Comparison of ENCODE assay signal across 12 cellular contexts in the genomic region with DNA sequence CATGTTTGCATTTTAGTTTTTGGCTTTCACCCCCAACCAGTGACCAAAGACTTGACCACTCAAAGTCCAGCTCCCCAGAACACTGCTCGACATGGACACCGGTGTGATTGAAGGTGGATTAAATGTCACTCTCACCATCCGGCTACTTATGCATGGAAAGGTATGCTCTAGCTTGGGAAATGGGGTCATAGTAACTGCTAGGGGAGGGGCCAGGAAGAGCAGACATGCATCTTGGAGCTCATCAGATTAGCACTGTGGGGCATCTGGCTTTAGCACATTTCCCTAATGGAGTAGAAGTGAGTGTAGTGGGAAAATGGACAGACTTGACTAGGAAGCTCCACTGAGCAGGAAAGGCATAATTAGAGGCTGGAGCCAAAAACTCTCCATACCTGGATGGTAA. TPM values are rescaled to one million over a fixed set of nuclear protein-coding genes. Genes with fewer than 3 reads are reported as not detected.
DNase-seq lines count a peak whose midpoint lies in the region; TF ChIP-seq lines count a peak whose summit lies in the region.
"Had no signal": no experiment of that assay in that cellular context is flagged by ENCODE, and none has a peak within 500 bp of the region (broad histone marks: within the 10 kb centered on the region; RNA-seq: fewer than 3 reads in every experiment).

No MANE protein-coding gene starts in this region.

- no peaks in the 10 kb centered on the region for H3K9me3 ChIP-seq in OCI-LY7 (ENCODE audit: low read length)

- H3K9me2 ChIP-seq in OCI-LY7 (ENCODE audit: insufficient read depth, low read length): no peaks in the 10 kb centered on the region

- H3K27ac ChIP-seq in OCI-LY7 (ENCODE audit: low read depth, low read length, poor library complexity, severe bottlenecking) (no peak overlapping the region), coronary artery (no peak overlapping the region)

- DNase-seq in T-helper 2 cell treated with Interferon-gamma antibody and Interleukin-4, amounts not matched to agents 5 μg/mL and 100 μg/mL, for 36 hours (ENCODE audit: low spot score): no peak
- DNase-seq in T-helper 2 cell (no peak), OCI-LY7 (ENCODE audit: low spot score) (no peak), coronary artery (ENCODE audit: low spot score) (peak; percentile 22), osteocyte (ENCODE audit: extremely low spot score, unreplicated experiment) (no peak), NCI-H2171 treated with DMSO at 0.1 percent for 48 hours (lab: John Stamatoyannopoulos, UW) (no peak), NK-92 (lab: John Stamatoyannopoulos, UW; ENCODE audit: unreplicated experiment) (no peak), NCI-H2029 (lab: John Stamatoyannopoulos, UW) (no peak)
- DNase-seq: cortex of kidney, NCI-H1436 had no signal

- H3K9me3 Mint-ChIP-seq in T-helper 2 cell treated with Interferon-gamma antibody and Interleukin-4, amounts not matched to agents 5 μg/mL and 100 μg/mL, for 36 hours: no peaks in the 10 kb centered on the region
- no peaks in the 10 kb centered on the region for H3K9me3 Mint-ChIP-seq in osteocyte (ENCODE audit: unreplicated experiment)

- CTCF ChIA-PET in OCI-LY7 (lab: Charles Lee; ENCODE audit: unreplicated experiment): interaction anchor here (0.9 kb wide), 1 partner anchor 22 kb away, joined by 3 read pairs; no protein-coding TSS in a partner anchor

- no peak overlapping the region for H2AFZ ChIP-seq in OCI-LY7 (ENCODE audit: low read length)

- peaks cover 75% of the 10 kb centered on the region for H3K36me3 ChIP-seq in OCI-LY7 (ENCODE audit: insufficient read depth, low read length)

- H3K4me3 ChIP-seq in OCI-LY7 (ENCODE audit: low read depth, low read length, poor library complexity, severe bottlenecking): peak overlapping the region; percentile 96
- peak overlapping the region; percentile 92 for H3K4me3 ChIP-seq in coronary artery

- no peaks in the 10 kb centered on the region for H3K27me3 Mint-ChIP-seq in T-helper 2 cell treated with Interferon-gamma antibody and Interleukin-4, amounts not matched to agents 5 μg/mL and 100 μg/mL, for 36 hours (ENCODE audit: low read depth)
- no peaks in the 10 kb centered on the region for H3K27me3 Mint-ChIP-seq in osteocyte (ENCODE audit: unreplicated experiment)

- H4K20me1 ChIP-seq in OCI-LY7 (ENCODE audit: insufficient read depth, low read length): peaks cover 37% of the 10 kb centered on the region

- H3K27ac Mint-ChIP-seq in T-helper 2 cell treated with Interferon-gamma antibody and Interleukin-4, amounts not matched to agents 5 μg/mL and 100 μg/mL, for 36 hours: peak overlapping the region; percentile 21
- peak overlapping the region; percentile 45 for H3K27ac Mint-ChIP-seq in osteocyte (ENCODE audit: unreplicated experiment)

- TF ChIP-seq CTCF in OCI-LY7 (conservative IDR thresholded peaks at IDR 0.05; ENCODE audit: low read length) (no peak), coronary artery (IDR thresholded peaks at IDR 0.05) (no peak), osteocyte (IDR thresholded peaks at IDR 0.05) (no peak)

- H3K79me2 ChIP-seq in OCI-LY7 (ENCODE audit: insufficient read depth, low read depth, low read length): peaks cover 73% of the 10 kb centered on the region

- peaks cover 25% of the 10 kb centered on the region for H3K4me1 Mint-ChIP-seq in T-helper 2 cell treated with Interferon-gamma antibody and Interleukin-4, amounts not matched to agents 5 μg/mL and 100 μg/mL, for 36 hours (ENCODE audit: low read depth)
- peaks cover 23% of the 10 kb centered on the region for H3K4me1 Mint-ChIP-seq in osteocyte (ENCODE audit: unreplicated experiment)

- H3K4me3 Mint-ChIP-seq in T-helper 2 cell treated with Interferon-gamma antibody and Interleukin-4, amounts not matched to agents 5 μg/mL and 100 μg/mL, for 36 hours: peak overlapping the region; percentile 97
- H3K4me3 Mint-ChIP-seq in osteocyte (ENCODE audit: unreplicated experiment): peak overlapping the region; percentile 98

- H3K36me3 Mint-ChIP-seq in T-helper 2 cell treated with Interferon-gamma antibody and Interleukin-4, amounts not matched to agents 5 μg/mL and 100 μg/mL, for 36 hours (ENCODE audit: low read depth): peaks cover 63% of the 10 kb centered on the region
- H3K36me3 Mint-ChIP-seq in osteocyte (ENCODE audit: unreplicated experiment): peaks cover 40% of the 10 kb centered on the region

- BruUV-seq in OCI-LY7 (replicated peaks; lab: Mats Ljungman, UMichigan): no TSS peak

- intact Hi-C loops in OCI-LY7 (cut with micrococcal nuclease; ENCODE audit: unreplicated experiment): no loop called here

- POLR2A ChIA-PET in OCI-LY7 (lab: Charles Lee): interaction anchor here (0.7 to 1.0 kb wide), 2 partner anchors 9 to 133 kb away, joined by 3 read pairs; a partner anchor contains a TSS

- H3K4me2 ChIP-seq in OCI-LY7 (ENCODE audit: low read length): peak overlapping the region; percentile 98

- H3K4me1 ChIP-seq in OCI-LY7 (ENCODE audit: insufficient read depth, low read length, poor library complexity, severe bottlenecking): peaks cover 19% of the 10 kb centered on the region

RNA-seq across cellular contexts. Expression of a gene that starts 2.8 kb away (rescaled TPM):
- 183 and 209 TPM in 2 replicates for total RNA-seq in OCI-LY7 (2014; rRNA removed; shearing (Covaris generic))
- 1,015 and 1,037 TPM in 2 replicates for total RNA-seq in OCI-LY7 (2022)
- total RNA-seq in osteocyte: 984 and 1,015 TPM in 2 replicates

RNA-seq across cellular contexts. Expression of a gene that starts 13.2 kb away (rescaled TPM):
- 54.1 and 83.9 TPM in 2 replicates for total RNA-seq in OCI-LY7 (2014; rRNA removed; shearing (Covaris generic))
- 219 and 230 TPM in 2 replicates for total RNA-seq in OCI-LY7 (2022)
- total RNA-seq in osteocyte: 102 and 105 TPM in 2 replicates

RNA-seq across cellular contexts. Expression of a gene that starts 31.1 kb away (rescaled TPM):
- total RNA-seq in OCI-LY7 (2014; rRNA removed; shearing (Covaris generic)): not detected in 2 replicates
- total RNA-seq in OCI-LY7 (2022) (not detected in 2 replicates), osteocyte (not detected in 2 replicates)
- total RNA-seq: A172, pulmonary artery endothelial cell had no signal

RNA-seq across cellular contexts. Expression of a gene that starts 44.5 kb away (rescaled TPM):
- total RNA-seq in OCI-LY7 (2014; rRNA removed; shearing (Covaris generic)): 7.2 TPM in 2 replicates
- total RNA-seq in OCI-LY7 (2022): 13.4 and 13.7 TPM in 2 replicates
- total RNA-seq in osteocyte: 47.7 and 51.8 TPM in 2 replicates

RNA-seq across cellular contexts. Expression of a gene that starts 46.4 kb away (rescaled TPM):
- 49.1 and 62.6 TPM in 2 replicates for total RNA-seq in OCI-LY7 (2014; rRNA removed; shearing (Covaris generic))
- 41.8 and 45.9 TPM in 2 replicates for total RNA-seq in OCI-LY7 (2022)
- total RNA-seq in osteocyte: 33.9 and 38.8 TPM in 2 replicates
